Comparison of ENCODE assay signal across 25 cellular contexts in the genomic region with DNA sequence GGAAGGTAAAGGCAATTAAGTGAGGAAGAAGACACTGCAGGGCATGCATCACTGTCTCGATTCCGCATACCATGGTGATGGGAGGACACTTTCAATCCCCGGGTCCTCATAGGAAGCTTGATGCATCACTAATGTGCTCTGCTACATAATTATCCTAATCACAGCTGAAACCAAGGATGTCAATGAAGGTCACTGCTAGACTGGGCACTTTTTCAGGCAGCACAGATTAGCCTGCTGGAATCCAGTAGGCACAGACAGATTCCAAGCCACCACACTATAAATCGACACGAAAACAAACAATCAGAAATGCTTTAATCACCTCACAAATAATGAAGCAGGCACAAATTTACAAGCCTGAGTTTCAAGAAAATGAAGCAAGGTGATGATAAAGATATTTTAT.
DNase-seq lines count a peak whose midpoint lies in the region; ATAC-seq, FAIRE-seq and TF ChIP-seq lines count a peak whose summit lies in the region.
"Had no signal": no experiment of that assay in that cellular context is flagged by ENCODE, and none has a peak within 500 bp of the region (broad histone marks: within the 10 kb centered on the region; RNA-seq: fewer than 3 reads in every experiment).

No MANE protein-coding gene starts in this region.

- DNase-seq in Right ventricle myocardium superior (no peak), cardiac septum (ENCODE audit: low spot score) (no peak), left ventricle myocardium superior (no peak), right atrium auricular region (ENCODE audit: low spot score) (no peak), urothelium cell line (ENCODE audit: low spot score) (no peak)
- DNase-seq: 8988T; ACHN; BE2C; C1 segment of cervical spinal cord; CD4-positive, alpha-beta memory T cell; CD4-positive, CD25-positive, alpha-beta regulatory T cell; CD8-positive, alpha-beta memory T cell; COR-L47; DMS 273 treated with DMSO at 0.1 percent for 48 hours; DMS153; DMS53; DMS79; DND-41; EL; GDM1 had no signal

- no peak overlapping the region for H3K27ac ChIP-seq in right atrium auricular region
- H3K27ac ChIP-seq: BLaER1 had no signal

- intact Hi-C loops in Right ventricle myocardium superior (cut with DNase I): no loop called here
- intact Hi-C loops in cardiac septum (cut with DNase I): no loop called here
- intact Hi-C loops in left ventricle myocardium superior (cut with micrococcal nuclease): no loop called here

- H3K36me3 ChIP-seq in right atrium auricular region: peaks cover 23% of the 10 kb centered on the region
- H3K36me3 ChIP-seq: BE2C had no signal

- no peaks in the 10 kb centered on the region for H3K9me3 ChIP-seq in right atrium auricular region
- H3K9me3 ChIP-seq: BE2C, BLaER1 had no signal

- H3K27me3 ChIP-seq in right atrium auricular region: no peaks in the 10 kb centered on the region
- H3K27me3 ChIP-seq: BE2C, BLaER1 had no signal

- no peak overlapping the region for H3K4me3 ChIP-seq in right atrium auricular region
- H3K4me3 ChIP-seq: BLaER1, GM12878 had no signal

- no peak for TF ChIP-seq CTCF in right atrium auricular region (IDR thresholded peaks at IDR 0.05)

- no peaks in the 10 kb centered on the region for H3K4me1 ChIP-seq in right atrium auricular region
- H3K4me1 ChIP-seq: BLaER1 had no signal

- no peak for FAIRE-seq in urothelium cell line (lab: Jason Lieb, UNC)
- FAIRE-seq: A204.1, GM12878, GM12892, GM18507 had no signal

- ATAC-seq in Right ventricle myocardium superior (ENCODE audit: poor library complexity): peak; percentile 73
- ATAC-seq in left ventricle myocardium superior: peak; percentile 75
- ATAC-seq: GM12878 had no signal
